1 cellular context compared by ENCODE assay signal in genomic region chr1:32464716-32465540, GRCh38.
A peak's percentile ranks its signal among the peaks of the same experiment; 100 is the strongest.
TF ChIP-seq lines count a peak whose summit lies in the region.

Gene ZBTB8B (plus strand): TSS chr1:32465072. CDS start chr1:32470625, 5,553 bp downstream.

TF ChIP-seq in GM12878, 131 proteins besides CTCF, POLR2A, EP300 and RAD21 (continued from another document):
- TF ChIP-seq, protein P1, sequence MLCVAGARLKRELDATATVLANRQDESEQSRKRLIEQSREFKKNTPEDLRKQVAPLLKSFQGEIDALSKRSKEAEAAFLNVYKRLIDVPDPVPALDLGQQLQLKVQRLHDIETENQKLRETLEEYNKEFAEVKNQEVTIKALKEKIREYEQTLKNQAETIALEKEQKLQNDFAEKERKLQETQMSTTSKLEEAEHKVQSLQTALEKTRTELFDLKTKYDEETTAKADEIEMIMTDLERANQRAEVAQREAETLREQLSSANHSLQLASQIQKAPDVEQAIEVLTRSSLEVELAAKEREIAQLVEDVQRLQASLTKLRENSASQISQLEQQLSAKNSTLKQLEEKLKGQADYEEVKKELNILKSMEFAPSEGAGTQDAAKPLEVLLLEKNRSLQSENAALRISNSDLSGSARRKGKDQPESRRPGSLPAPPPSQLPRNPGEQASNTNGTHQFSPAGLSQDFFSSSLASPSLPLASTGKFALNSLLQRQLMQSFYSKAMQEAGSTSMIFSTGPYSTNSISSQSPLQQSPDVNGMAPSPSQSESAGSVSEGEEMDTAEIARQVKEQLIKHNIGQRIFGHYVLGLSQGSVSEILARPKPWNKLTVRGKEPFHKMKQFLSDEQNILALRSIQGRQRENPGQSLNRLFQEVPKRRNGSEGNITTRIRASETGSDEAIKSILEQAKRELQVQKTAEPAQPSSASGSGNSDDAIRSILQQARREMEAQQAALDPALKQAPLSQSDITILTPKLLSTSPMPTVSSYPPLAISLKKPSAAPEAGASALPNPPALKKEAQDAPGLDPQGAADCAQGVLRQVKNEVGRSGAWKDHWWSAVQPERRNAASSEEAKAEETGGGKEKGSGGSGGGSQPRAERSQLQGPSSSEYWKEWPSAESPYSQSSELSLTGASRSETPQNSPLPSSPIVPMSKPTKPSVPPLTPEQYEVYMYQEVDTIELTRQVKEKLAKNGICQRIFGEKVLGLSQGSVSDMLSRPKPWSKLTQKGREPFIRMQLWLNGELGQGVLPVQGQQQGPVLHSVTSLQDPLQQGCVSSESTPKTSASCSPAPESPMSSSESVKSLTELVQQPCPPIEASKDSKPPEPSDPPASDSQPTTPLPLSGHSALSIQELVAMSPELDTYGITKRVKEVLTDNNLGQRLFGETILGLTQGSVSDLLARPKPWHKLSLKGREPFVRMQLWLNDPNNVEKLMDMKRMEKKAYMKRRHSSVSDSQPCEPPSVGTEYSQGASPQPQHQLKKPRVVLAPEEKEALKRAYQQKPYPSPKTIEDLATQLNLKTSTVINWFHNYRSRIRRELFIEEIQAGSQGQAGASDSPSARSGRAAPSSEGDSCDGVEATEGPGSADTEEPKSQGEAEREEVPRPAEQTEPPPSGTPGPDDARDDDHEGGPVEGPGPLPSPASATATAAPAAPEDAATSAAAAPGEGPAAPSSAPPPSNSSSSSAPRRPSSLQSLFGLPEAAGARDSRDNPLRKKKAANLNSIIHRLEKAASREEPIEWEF (IDR thresholded peaks at IDR 0.05; ENCODE audit: insufficient replicate concordance, low read depth, low read length): no peak
- peak; percentile 95 for TF ChIP-seq PKNOX1 (IDR thresholded peaks at IDR 0.05)
- no peak for TF ChIP-seq RUNX3 (IDR thresholded peaks at IDR 0.05; ENCODE audit: low read length)
- no peak for TF ChIP-seq EZH2 (IDR thresholded peaks at IDR 0.05; ENCODE audit: borderline replicate concordance, control insufficient read depth, low read depth, low read length)
- no peak for TF ChIP-seq SPI1 (IDR thresholded peaks at IDR 0.05; ENCODE audit: borderline replicate concordance, insufficient read depth, low read depth, low read length)
